ENCODE assay signal across 1 cellular context in genomic region chr16:85227924-85228462, GRCh38.
TF ChIP-seq lines count a peak whose summit lies in the region.

No MANE protein-coding gene starts in this region.

TF ChIP-seq in HEK293, 187 proteins besides CTCF, POLR2A, EP300 and RAD21 (continued from another document):
- no peak for TF ChIP-seq ZNF184 (tag by site-specific recombination; IDR thresholded peaks at IDR 0.05)
- no peak for TF ChIP-seq REPIN1 (tag by site-specific recombination; IDR thresholded peaks at IDR 0.05; ENCODE audit: low read depth)
- no peak for TF ChIP-seq KLF8 (tag by site-specific recombination; IDR thresholded peaks at IDR 0.05)
- TF ChIP-seq ZNF202 (tag by site-specific recombination; IDR thresholded peaks at IDR 0.05; ENCODE audit: borderline replicate concordance) = no peak
- TF ChIP-seq, protein P1, sequence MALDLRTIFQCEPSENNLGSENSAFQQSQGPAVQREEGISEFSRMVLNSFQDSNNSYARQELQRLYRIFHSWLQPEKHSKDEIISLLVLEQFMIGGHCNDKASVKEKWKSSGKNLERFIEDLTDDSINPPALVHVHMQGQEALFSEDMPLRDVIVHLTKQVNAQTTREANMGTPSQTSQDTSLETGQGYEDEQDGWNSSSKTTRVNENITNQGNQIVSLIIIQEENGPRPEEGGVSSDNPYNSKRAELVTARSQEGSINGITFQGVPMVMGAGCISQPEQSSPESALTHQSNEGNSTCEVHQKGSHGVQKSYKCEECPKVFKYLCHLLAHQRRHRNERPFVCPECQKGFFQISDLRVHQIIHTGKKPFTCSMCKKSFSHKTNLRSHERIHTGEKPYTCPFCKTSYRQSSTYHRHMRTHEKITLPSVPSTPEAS (tag by site-specific recombination; IDR thresholded peaks at IDR 0.05) = no peak
- TF ChIP-seq ZNF843 (tag by site-specific recombination; IDR thresholded peaks at IDR 0.05) = 0 out of 2 replicates have a peak, but pooled peaks have one; percentile 4
- no peak for TF ChIP-seq ZNF133 (tag by site-specific recombination; IDR thresholded peaks at IDR 0.05)
- peak; percentile 89 for TF ChIP-seq ZNF398 (tag by site-specific recombination; IDR thresholded peaks at IDR 0.05)
- TF ChIP-seq, protein P2, sequence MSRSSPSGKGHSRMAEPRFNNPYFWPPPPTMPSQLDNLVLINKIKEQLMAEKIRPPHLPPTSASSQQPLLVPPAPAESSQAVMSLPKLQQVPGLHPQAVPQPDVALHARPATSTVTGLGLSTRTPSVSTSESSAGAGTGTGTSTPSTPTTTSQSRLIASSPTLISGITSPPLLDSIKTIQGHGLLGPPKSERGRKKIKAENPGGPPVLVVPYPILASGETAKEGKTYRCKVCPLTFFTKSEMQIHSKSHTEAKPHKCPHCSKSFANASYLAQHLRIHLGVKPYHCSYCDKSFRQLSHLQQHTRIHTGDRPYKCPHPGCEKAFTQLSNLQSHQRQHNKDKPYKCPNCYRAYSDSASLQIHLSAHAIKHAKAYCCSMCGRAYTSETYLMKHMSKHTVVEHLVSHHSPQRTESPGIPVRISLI (tag by site-specific recombination; IDR thresholded peaks at IDR 0.05) = no peak
- TF ChIP-seq KLF9 (tag by site-specific recombination; IDR thresholded peaks at IDR 0.05; ENCODE audit: low read depth) = peak; percentile 58; the same call in 1 of the 2 replicates
- TF ChIP-seq ZNF776 (tag by site-specific recombination; IDR thresholded peaks at IDR 0.05; ENCODE audit: borderline replicate concordance) = no peak
- no peak for TF ChIP-seq ZNF174 (tag by site-specific recombination; IDR thresholded peaks at IDR 0.05)
- no peak for TF ChIP-seq ZNF521 (tag by site-specific recombination; IDR thresholded peaks at IDR 0.05)
- TF ChIP-seq ZNF558 (tag by site-specific recombination; IDR thresholded peaks at IDR 0.05) = no peak
- peak; percentile 61; the same call in 1 of the 2 replicates for TF ChIP-seq KLF16 (tag by site-specific recombination; IDR thresholded peaks at IDR 0.05)
- no peak for TF ChIP-seq ZSCAN16 (tag by site-specific recombination; IDR thresholded peaks at IDR 0.05)
- no peak for TF ChIP-seq MYNN (tag by site-specific recombination; IDR thresholded peaks at IDR 0.05; ENCODE audit: borderline replicate concordance)
- TF ChIP-seq HOXA7 (CRISPR knock-in tag; IDR thresholded peaks at IDR 0.05; ENCODE audit: borderline replicate concordance) = no peak
- no peak for TF ChIP-seq ZFP69B (tag by site-specific recombination; IDR thresholded peaks at IDR 0.05)
- TF ChIP-seq ZBTB1 (tag by site-specific recombination; IDR thresholded peaks at IDR 0.05) = no peak
- TF ChIP-seq ZNF610 (tag by site-specific recombination; IDR thresholded peaks at IDR 0.05; ENCODE audit: borderline replicate concordance) = no peak
- TF ChIP-seq, protein P3, sequence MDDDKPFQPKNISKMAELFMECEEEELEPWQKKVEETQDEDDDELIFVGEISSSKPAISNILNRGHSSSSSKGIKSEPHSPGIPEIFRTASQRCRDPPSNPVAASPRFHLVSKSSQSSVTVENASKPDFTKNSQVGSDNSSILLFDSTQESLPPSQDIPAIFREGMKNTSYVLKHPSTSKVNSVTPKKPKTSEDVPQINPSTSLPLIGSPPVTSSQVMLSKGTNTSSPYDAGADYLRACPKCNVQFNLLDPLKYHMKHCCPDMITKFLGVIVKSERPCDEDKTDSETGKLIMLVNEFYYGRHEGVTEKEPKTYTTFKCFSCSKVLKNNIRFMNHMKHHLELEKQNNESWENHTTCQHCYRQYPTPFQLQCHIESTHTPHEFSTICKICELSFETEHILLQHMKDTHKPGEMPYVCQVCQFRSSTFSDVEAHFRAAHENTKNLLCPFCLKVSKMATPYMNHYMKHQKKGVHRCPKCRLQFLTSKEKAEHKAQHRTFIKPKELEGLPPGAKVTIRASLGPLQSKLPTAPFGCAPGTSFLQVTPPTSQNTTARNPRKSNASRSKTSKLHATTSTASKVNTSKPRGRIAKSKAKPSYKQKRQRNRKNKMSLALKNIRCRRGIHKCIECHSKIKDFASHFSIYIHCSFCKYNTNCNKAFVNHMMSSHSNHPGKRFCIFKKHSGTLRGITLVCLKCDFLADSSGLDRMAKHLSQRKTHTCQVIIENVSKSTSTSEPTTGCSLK (tag by site-specific recombination; IDR thresholded peaks at IDR 0.05) = no peak
